Comparison of ENCODE assay signal across 1 cellular context in the genomic region with DNA sequence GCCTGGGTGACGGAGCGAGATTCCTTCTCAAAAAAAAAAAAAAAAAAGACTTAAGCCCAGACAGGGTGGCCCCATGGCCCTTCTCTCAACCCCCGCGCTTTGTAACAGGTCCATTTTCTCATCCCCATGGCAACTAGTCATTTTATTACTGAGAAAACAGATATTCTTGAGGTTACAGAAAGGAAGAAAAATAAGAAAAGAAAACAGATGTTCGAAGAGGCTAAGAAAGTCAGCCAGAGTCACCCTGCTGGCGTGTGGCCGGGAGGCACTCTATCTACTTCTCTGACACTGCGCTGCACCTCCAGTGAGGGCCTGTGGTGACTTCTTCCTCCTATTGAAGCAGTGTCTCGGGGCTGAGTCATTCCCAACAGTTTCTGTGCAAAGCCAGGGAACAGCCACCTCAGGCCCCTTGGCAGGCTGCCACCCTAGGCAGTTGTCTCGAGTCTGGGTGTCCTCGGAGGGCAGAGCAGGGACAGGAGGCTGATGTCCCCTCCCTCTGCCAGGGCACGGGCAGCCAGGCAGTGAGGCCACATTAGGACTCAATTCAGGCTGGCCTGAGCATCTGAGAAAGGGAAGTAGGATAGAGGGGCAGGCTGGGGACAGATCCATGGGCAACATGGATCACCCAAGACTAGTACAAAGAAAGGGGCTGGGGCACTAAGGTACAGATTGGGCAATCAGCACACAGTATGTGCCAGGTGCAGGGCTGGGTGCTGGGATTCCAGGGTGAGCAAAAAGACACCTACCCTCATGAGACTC.
TF ChIP-seq lines count a peak whose summit lies in the region.

No MANE protein-coding gene starts in this region.

TF ChIP-seq in K562, 482 proteins besides CTCF, POLR2A, EP300 and RAD21 (continued from another document and continues in another):
- TF ChIP-seq, protein P1, sequence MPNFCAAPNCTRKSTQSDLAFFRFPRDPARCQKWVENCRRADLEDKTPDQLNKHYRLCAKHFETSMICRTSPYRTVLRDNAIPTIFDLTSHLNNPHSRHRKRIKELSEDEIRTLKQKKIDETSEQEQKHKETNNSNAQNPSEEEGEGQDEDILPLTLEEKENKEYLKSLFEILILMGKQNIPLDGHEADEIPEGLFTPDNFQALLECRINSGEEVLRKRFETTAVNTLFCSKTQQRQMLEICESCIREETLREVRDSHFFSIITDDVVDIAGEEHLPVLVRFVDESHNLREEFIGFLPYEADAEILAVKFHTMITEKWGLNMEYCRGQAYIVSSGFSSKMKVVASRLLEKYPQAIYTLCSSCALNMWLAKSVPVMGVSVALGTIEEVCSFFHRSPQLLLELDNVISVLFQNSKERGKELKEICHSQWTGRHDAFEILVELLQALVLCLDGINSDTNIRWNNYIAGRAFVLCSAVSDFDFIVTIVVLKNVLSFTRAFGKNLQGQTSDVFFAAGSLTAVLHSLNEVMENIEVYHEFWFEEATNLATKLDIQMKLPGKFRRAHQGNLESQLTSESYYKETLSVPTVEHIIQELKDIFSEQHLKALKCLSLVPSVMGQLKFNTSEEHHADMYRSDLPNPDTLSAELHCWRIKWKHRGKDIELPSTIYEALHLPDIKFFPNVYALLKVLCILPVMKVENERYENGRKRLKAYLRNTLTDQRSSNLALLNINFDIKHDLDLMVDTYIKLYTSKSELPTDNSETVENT (CRISPR knock-in tag; IDR thresholded peaks at IDR 0.05): 0 out of 2 replicates have a peak, but pooled peaks have one; percentile 7
- TF ChIP-seq, protein P2, sequence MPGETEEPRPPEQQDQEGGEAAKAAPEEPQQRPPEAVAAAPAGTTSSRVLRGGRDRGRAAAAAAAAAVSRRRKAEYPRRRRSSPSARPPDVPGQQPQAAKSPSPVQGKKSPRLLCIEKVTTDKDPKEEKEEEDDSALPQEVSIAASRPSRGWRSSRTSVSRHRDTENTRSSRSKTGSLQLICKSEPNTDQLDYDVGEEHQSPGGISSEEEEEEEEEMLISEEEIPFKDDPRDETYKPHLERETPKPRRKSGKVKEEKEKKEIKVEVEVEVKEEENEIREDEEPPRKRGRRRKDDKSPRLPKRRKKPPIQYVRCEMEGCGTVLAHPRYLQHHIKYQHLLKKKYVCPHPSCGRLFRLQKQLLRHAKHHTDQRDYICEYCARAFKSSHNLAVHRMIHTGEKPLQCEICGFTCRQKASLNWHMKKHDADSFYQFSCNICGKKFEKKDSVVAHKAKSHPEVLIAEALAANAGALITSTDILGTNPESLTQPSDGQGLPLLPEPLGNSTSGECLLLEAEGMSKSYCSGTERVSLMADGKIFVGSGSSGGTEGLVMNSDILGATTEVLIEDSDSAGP (CRISPR knock-in tag; IDR thresholded peaks at IDR 0.05): no peak
- TF ChIP-seq RBFOX2 (IDR thresholded peaks at IDR 0.05; ENCODE audit: low read depth, low read length) (peak; percentile 57), MYC (IDR thresholded peaks at IDR 0.05; ENCODE audit: low read depth, low read length) (0 out of 2 replicates have a peak, but pooled peaks have one; percentile 16), MYC (CRISPR knock-in tag; IDR thresholded peaks at IDR 0.05; ENCODE audit: borderline replicate concordance, low read depth) (no peak), SPI1 (IDR thresholded peaks at IDR 0.05; ENCODE audit: borderline replicate concordance, low read depth, low read length) (0 out of 2 replicates have a peak, but pooled peaks have one; percentile 14), TCF3 (CRISPR knock-in tag; IDR thresholded peaks at IDR 0.05) (0 out of 2 replicates have a peak, but pooled peaks have one; percentile 32), MAZ (CRISPR knock-in tag; conservative IDR thresholded peaks at IDR 0.05 in 1 of 2, IDR thresholded peaks at IDR 0.05 in 1 of 2) (peak in 1 of 2 experiments; percentile 59; a peak in 1 of 4 replicates), ATF7 (IDR thresholded peaks at IDR 0.05) (peak; percentile 58; the same call in 1 of the 2 replicates), L3MBTL2 (IDR thresholded peaks at IDR 0.05) (peak; percentile 38; the same call in 1 of the 2 replicates), EP400 (IDR thresholded peaks at IDR 0.05) (peak; percentile 36; the same call in 1 of the 2 replicates), CCNT2 (IDR thresholded peaks at IDR 0.05; ENCODE audit: borderline replicate concordance, extremely low read depth, insufficient read length, low read depth, low read length) (peak; percentile 32), SP2 (IDR thresholded peaks at IDR 0.05; ENCODE audit: extremely low read depth, low read depth, low read length, poor library complexity, severe bottlenecking) (no peak), CBX3 (IDR thresholded peaks at IDR 0.05; ENCODE audit: borderline replicate concordance in 1 of 2, low read length in 2 of 2) (no peak), PTBP1 (IDR thresholded peaks at IDR 0.05; ENCODE audit: low read depth, low read length) (no peak), SMAD1 (IDR thresholded peaks at IDR 0.05; ENCODE audit: low read depth, low read length, partially characterized antibody) (no peak), GTF2E2 (tag; IDR thresholded peaks at IDR 0.05) (0 out of 2 replicates have a peak, but pooled peaks have one; percentile 51), KDM1A (IDR thresholded peaks at IDR 0.05) (no peak), TEAD4 (IDR thresholded peaks at IDR 0.05; ENCODE audit: low read length) (0 out of 2 replicates have a peak, but pooled peaks have one; percentile 4), TEAD4 (CRISPR knock-in tag; IDR thresholded peaks at IDR 0.05; ENCODE audit: borderline replicate concordance) (no peak), ZFP30 (CRISPR knock-in tag; IDR thresholded peaks at IDR 0.05; ENCODE audit: borderline replicate concordance) (no peak), MTA3 (IDR thresholded peaks at IDR 0.05; ENCODE audit: borderline replicate concordance) (0 out of 2 replicates have a peak, but pooled peaks have one; percentile 64), C11orf30 (IDR thresholded peaks at IDR 0.05; ENCODE audit: low read depth) (peak; percentile 87), MCM5 (IDR thresholded peaks at IDR 0.05; ENCODE audit: low read depth) (no peak)
- TF ChIP-seq, protein P3, sequence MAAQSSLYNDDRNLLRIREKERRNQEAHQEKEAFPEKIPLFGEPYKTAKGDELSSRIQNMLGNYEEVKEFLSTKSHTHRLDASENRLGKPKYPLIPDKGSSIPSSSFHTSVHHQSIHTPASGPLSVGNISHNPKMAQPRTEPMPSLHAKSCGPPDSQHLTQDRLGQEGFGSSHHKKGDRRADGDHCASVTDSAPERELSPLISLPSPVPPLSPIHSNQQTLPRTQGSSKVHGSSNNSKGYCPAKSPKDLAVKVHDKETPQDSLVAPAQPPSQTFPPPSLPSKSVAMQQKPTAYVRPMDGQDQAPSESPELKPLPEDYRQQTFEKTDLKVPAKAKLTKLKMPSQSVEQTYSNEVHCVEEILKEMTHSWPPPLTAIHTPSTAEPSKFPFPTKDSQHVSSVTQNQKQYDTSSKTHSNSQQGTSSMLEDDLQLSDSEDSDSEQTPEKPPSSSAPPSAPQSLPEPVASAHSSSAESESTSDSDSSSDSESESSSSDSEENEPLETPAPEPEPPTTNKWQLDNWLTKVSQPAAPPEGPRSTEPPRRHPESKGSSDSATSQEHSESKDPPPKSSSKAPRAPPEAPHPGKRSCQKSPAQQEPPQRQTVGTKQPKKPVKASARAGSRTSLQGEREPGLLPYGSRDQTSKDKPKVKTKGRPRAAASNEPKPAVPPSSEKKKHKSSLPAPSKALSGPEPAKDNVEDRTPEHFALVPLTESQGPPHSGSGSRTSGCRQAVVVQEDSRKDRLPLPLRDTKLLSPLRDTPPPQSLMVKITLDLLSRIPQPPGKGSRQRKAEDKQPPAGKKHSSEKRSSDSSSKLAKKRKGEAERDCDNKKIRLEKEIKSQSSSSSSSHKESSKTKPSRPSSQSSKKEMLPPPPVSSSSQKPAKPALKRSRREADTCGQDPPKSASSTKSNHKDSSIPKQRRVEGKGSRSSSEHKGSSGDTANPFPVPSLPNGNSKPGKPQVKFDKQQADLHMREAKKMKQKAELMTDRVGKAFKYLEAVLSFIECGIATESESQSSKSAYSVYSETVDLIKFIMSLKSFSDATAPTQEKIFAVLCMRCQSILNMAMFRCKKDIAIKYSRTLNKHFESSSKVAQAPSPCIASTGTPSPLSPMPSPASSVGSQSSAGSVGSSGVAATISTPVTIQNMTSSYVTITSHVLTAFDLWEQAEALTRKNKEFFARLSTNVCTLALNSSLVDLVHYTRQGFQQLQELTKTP (IDR thresholded peaks at IDR 0.05; ENCODE audit: low read depth in 1 of 2, partially characterized antibody in 2 of 2): peak in 1 of 2 experiments; percentile 77
- TF ChIP-seq, protein P4, sequence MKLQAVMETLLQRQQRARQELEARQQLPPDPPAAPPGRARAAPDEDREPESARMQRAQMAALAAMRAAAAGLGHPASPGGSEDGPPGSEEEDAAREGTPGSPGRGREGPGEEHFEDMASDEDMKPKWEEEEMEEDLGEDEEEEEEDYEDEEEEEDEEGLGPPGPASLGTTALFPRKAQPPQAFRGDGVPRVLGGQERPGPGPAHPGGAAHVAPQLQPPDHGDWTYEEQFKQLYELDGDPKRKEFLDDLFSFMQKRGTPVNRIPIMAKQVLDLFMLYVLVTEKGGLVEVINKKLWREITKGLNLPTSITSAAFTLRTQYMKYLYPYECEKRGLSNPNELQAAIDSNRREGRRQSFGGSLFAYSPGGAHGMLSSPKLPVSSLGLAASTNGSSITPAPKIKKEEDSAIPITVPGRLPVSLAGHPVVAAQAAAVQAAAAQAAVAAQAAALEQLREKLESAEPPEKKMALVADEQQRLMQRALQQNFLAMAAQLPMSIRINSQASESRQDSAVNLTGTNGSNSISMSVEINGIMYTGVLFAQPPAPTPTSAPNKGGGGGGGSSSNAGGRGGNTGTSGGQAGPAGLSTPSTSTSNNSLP (IDR thresholded peaks at IDR 0.05; ENCODE audit: borderline replicate concordance, low read depth, low read length): no peak
- TF ChIP-seq, protein P5, sequence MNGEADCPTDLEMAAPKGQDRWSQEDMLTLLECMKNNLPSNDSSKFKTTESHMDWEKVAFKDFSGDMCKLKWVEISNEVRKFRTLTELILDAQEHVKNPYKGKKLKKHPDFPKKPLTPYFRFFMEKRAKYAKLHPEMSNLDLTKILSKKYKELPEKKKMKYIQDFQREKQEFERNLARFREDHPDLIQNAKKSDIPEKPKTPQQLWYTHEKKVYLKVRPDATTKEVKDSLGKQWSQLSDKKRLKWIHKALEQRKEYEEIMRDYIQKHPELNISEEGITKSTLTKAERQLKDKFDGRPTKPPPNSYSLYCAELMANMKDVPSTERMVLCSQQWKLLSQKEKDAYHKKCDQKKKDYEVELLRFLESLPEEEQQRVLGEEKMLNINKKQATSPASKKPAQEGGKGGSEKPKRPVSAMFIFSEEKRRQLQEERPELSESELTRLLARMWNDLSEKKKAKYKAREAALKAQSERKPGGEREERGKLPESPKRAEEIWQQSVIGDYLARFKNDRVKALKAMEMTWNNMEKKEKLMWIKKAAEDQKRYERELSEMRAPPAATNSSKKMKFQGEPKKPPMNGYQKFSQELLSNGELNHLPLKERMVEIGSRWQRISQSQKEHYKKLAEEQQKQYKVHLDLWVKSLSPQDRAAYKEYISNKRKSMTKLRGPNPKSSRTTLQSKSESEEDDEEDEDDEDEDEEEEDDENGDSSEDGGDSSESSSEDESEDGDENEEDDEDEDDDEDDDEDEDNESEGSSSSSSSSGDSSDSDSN (IDR thresholded peaks at IDR 0.05; ENCODE audit: borderline replicate concordance in 1 of 2, low read depth in 2 of 2, low read length in 2 of 2): peak in 1 of 2 experiments; percentile 61; a peak in 1 of 4 replicates
- TF ChIP-seq, protein P6, sequence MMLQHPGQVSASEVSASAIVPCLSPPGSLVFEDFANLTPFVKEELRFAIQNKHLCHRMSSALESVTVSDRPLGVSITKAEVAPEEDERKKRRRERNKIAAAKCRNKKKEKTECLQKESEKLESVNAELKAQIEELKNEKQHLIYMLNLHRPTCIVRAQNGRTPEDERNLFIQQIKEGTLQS (IDR thresholded peaks at IDR 0.05): peak; percentile 82
- TF ChIP-seq, protein P6 (CRISPR knock-in tag; conservative IDR thresholded peaks at IDR 0.05): no peak
- TF ChIP-seq, protein P7, sequence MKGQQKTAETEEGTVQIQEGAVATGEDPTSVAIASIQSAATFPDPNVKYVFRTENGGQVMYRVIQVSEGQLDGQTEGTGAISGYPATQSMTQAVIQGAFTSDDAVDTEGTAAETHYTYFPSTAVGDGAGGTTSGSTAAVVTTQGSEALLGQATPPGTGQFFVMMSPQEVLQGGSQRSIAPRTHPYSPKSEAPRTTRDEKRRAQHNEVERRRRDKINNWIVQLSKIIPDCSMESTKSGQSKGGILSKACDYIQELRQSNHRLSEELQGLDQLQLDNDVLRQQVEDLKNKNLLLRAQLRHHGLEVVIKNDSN (CRISPR knock-in tag; IDR thresholded peaks at IDR 0.05): 0 out of 2 replicates have a peak, but pooled peaks have one; percentile 17
- TF ChIP-seq, protein P8, sequence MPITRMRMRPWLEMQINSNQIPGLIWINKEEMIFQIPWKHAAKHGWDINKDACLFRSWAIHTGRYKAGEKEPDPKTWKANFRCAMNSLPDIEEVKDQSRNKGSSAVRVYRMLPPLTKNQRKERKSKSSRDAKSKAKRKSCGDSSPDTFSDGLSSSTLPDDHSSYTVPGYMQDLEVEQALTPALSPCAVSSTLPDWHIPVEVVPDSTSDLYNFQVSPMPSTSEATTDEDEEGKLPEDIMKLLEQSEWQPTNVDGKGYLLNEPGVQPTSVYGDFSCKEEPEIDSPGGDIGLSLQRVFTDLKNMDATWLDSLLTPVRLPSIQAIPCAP (CRISPR knock-in tag; IDR thresholded peaks at IDR 0.05; ENCODE audit: borderline replicate concordance): no peak
- TF ChIP-seq, protein P9, sequence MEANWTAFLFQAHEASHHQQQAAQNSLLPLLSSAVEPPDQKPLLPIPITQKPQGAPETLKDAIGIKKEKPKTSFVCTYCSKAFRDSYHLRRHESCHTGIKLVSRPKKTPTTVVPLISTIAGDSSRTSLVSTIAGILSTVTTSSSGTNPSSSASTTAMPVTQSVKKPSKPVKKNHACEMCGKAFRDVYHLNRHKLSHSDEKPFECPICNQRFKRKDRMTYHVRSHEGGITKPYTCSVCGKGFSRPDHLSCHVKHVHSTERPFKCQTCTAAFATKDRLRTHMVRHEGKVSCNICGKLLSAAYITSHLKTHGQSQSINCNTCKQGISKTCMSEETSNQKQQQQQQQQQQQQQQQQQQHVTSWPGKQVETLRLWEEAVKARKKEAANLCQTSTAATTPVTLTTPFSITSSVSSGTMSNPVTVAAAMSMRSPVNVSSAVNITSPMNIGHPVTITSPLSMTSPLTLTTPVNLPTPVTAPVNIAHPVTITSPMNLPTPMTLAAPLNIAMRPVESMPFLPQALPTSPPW (CRISPR knock-in tag; IDR thresholded peaks at IDR 0.05): peak; percentile 43
- TF ChIP-seq, protein P10, sequence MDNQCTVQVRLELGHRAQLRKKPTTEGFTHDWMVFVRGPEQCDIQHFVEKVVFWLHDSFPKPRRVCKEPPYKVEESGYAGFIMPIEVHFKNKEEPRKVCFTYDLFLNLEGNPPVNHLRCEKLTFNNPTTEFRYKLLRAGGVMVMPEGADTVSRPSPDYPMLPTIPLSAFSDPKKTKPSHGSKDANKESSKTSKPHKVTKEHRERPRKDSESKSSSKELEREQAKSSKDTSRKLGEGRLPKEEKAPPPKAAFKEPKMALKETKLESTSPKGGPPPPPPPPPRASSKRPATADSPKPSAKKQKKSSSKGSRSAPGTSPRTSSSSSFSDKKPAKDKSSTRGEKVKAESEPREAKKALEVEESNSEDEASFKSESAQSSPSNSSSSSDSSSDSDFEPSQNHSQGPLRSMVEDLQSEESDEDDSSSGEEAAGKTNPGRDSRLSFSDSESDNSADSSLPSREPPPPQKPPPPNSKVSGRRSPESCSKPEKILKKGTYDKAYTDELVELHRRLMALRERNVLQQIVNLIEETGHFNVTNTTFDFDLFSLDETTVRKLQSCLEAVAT (IDR thresholded peaks at IDR 0.05): 0 out of 4 replicates have a peak, but pooled peaks of 1 of the 2 experiments have one; percentile 25
